Comparison of ENCODE assay signal across 8 cellular contexts in genomic region chr6:149834513-149835481, GRCh38. TPM values are rescaled to one million over a fixed set of nuclear protein-coding genes. Genes with fewer than 3 reads are reported as not detected.
DNase-seq lines count a peak whose midpoint lies in the region; ATAC-seq and TF ChIP-seq lines count a peak whose summit lies in the region.

No MANE protein-coding gene starts in this region.

- TF ChIP-seq EP300 in esophagus muscularis mucosa (IDR thresholded peaks at IDR 0.05) (no peak), neural cell (conservative IDR thresholded peaks at IDR 0.05; ENCODE audit: poor library complexity, severe bottlenecking) (no peak)

- H3K9me2 ChIP-seq in neural cell (ENCODE audit: insufficient read depth, low read length) = no peaks in the 10 kb centered on the region

- peaks cover 3% of the 10 kb centered on the region for H3K36me3 ChIP-seq in BE2C
- no peaks in the 10 kb centered on the region; the same call in 1 of the 2 replicates for H3K36me3 ChIP-seq in HAP-1 (replicated peaks)
- no peaks in the 10 kb centered on the region for H3K36me3 ChIP-seq in OCI-LY3 (replicated peaks; ENCODE audit: low read depth, low read length)
- H3K36me3 ChIP-seq in esophagus muscularis mucosa = peaks cover 4 to 46% (median 19%) of the 10 kb centered on the region in 4 donors
- H3K36me3 ChIP-seq in neural cell (ENCODE audit: insufficient read depth, low read length) = no peaks in the 10 kb centered on the region
- no peaks in the 10 kb centered on the region for H3K36me3 ChIP-seq in testis (ENCODE audit: low read depth, missing control alignments)

- intact Hi-C loops in esophagus muscularis mucosa (cut with DNase I) = loop anchor here (1.0 to 10.0 kb wide), 3 partner anchors 30 to 170 kb away; partner anchors contain the start of gene LRP11
- intact Hi-C loops in testis (cut with DNase I; ENCODE audit: low total_unique reads) = loop anchor here (5.0 kb wide), 1 partner anchor 93 kb away; no protein-coding TSS in a partner anchor

- H3F3A ChIP-seq in neural cell (ENCODE audit: insufficient read depth, low read length, poor library complexity, severe bottlenecking) = no peaks in the 10 kb centered on the region

- in situ Hi-C loops in HAP-1 (cut with MboI; ENCODE audit: low sequenced_read_pairs) = loop anchor here (25.0 kb wide), 1 partner anchor 178 kb away; no protein-coding TSS in a partner anchor

- no peak for ATAC-seq in HG02610 (IDR thresholded peaks at IDR 0.05; ENCODE audit: unreplicated experiment)

- no peaks in the 10 kb centered on the region for H3K9me3 ChIP-seq in BE2C
- H3K9me3 ChIP-seq in HAP-1 = no peaks in the 10 kb centered on the region
- no peaks in the 10 kb centered on the region for H3K9me3 ChIP-seq in OCI-LY3 (ENCODE audit: insufficient read depth, low read length)
- no peaks in the 10 kb centered on the region for H3K9me3 ChIP-seq in esophagus muscularis mucosa
- H3K9me3 ChIP-seq in neural cell (ENCODE audit: low read length) = no peaks in the 10 kb centered on the region
- H3K9me3 ChIP-seq in testis = no peaks in the 10 kb centered on the region

- H3K27ac ChIP-seq in OCI-LY3 (ENCODE audit: low read length) (no peak overlapping the region), esophagus muscularis mucosa (replicated peaks in 1 of 4) (no peak overlapping the region), neural cell (ENCODE audit: low read length) (no peak overlapping the region), testis (no peak overlapping the region)

- H2AFZ ChIP-seq in OCI-LY3 (ENCODE audit: low read depth, low read length) (no peak overlapping the region), neural cell (ENCODE audit: low read depth, low read length) (no peak overlapping the region)

- DNase-seq in BE2C = peak; percentile 55
- DNase-seq in HAP-1 (ENCODE audit: low spot score in 2 of 2) = peak; percentile 22 to 79
- peak; percentile 60 for DNase-seq in activated T-cell treated with anti-CD3 and anti-CD28 coated beads for 48 hours (ENCODE audit: low read depth)
- no peak for DNase-seq in esophagus muscularis mucosa (ENCODE audit: extremely low spot score)
- DNase-seq in testis = peak; percentile 83

- H3K9ac ChIP-seq in OCI-LY3 (ENCODE audit: low read length) = no peak overlapping the region
- no peak overlapping the region for H3K9ac ChIP-seq in neural cell (ENCODE audit: low read length)

- TF ChIP-seq CTCF in BE2C (IDR thresholded peaks at IDR 0.05; ENCODE audit: low read depth, low read length) (peak; percentile 94), OCI-LY3 (IDR thresholded peaks at IDR 0.05; ENCODE audit: low read depth, low read length) (peak; percentile 76), esophagus muscularis mucosa (IDR thresholded peaks at IDR 0.05) (peak; percentile 94 to 96 (median 95)), neural cell (IDR thresholded peaks at IDR 0.05; ENCODE audit: poor library complexity, severe bottlenecking) (peak; percentile 83), testis (IDR thresholded peaks at IDR 0.05) (peak; percentile 88 to 94 (median 88))

- peak; percentile 77 for TF ChIP-seq RAD21 in neural cell (conservative IDR thresholded peaks at IDR 0.05)

- H3K27me3 ChIP-seq in BE2C = no peaks in the 10 kb centered on the region
- H3K27me3 ChIP-seq in HAP-1 (ENCODE audit: low read depth) = no peaks in the 10 kb centered on the region
- H3K27me3 ChIP-seq in OCI-LY3 (ENCODE audit: low read depth, low read length) = no peaks in the 10 kb centered on the region
- no peaks in the 10 kb centered on the region for H3K27me3 ChIP-seq in esophagus muscularis mucosa
- H3K27me3 ChIP-seq in neural cell (ENCODE audit: insufficient read depth, low read depth, low read length) = no peaks in the 10 kb centered on the region
- H3K27me3 ChIP-seq in testis = no peaks in the 10 kb centered on the region

- no peak overlapping the region for H3K4me2 ChIP-seq in OCI-LY3 (ENCODE audit: low read length)
- H3K4me2 ChIP-seq in neural cell (ENCODE audit: low read length) = no peak overlapping the region

- H3K4me3 ChIP-seq in BE2C (ENCODE audit: low read depth, low read length) (no peak overlapping the region), HAP-1 (no peak overlapping the region), OCI-LY3 (ENCODE audit: low read length) (no peak overlapping the region), esophagus muscularis mucosa (no peak overlapping the region), neural cell (ENCODE audit: low read length) (no peak overlapping the region), testis (no peak overlapping the region)

- H3K79me2 ChIP-seq in OCI-LY3 (ENCODE audit: low read length) (no peaks in the 10 kb centered on the region), neural cell (replicated peaks; ENCODE audit: insufficient read depth, low read length) (no peaks in the 10 kb centered on the region)

- WGBS in esophagus muscularis mucosa = 44% methylated on average over 5 of the region's 5 CpGs
- WGBS in testis, 2 donors = 62 to 69% methylated on average over 5 of the region's 5 CpGs

- H4K20me1 ChIP-seq in OCI-LY3 (ENCODE audit: insufficient read depth, low read length) = no peaks in the 10 kb centered on the region
- no peaks in the 10 kb centered on the region for H4K20me1 ChIP-seq in neural cell (ENCODE audit: insufficient read depth)

- TF ChIP-seq POLR2A in esophagus muscularis mucosa (IDR thresholded peaks at IDR 0.05; ENCODE audit: low read depth) (no peak), testis (IDR thresholded peaks at IDR 0.05) (no peak)

- no peaks in the 10 kb centered on the region for H3K4me1 ChIP-seq in BE2C
- H3K4me1 ChIP-seq in HAP-1 = no peaks in the 10 kb centered on the region
- no peaks in the 10 kb centered on the region for H3K4me1 ChIP-seq in OCI-LY3 (ENCODE audit: low read length)
- no peaks in the 10 kb centered on the region for H3K4me1 ChIP-seq in esophagus muscularis mucosa
- no peaks in the 10 kb centered on the region for H3K4me1 ChIP-seq in testis

TF ChIP-seq in neural cell, 6 proteins besides CTCF, POLR2A, EP300 and RAD21:
- TF ChIP-seq MXI1 (conservative IDR thresholded peaks at IDR 0.05; ENCODE audit: poor library complexity, severe bottlenecking) = no peak
- TF ChIP-seq EZH2 (IDR thresholded peaks at IDR 0.05; ENCODE audit: borderline replicate concordance, insufficient read depth, low read length, poor library complexity, severe bottlenecking) = no peak
- no peak for TF ChIP-seq TAF1 (IDR thresholded peaks at IDR 0.05; ENCODE audit: low read depth)
- TF ChIP-seq POLR2AphosphoS5 (IDR thresholded peaks at IDR 0.05) = no peak
- TF ChIP-seq, protein P1, sequence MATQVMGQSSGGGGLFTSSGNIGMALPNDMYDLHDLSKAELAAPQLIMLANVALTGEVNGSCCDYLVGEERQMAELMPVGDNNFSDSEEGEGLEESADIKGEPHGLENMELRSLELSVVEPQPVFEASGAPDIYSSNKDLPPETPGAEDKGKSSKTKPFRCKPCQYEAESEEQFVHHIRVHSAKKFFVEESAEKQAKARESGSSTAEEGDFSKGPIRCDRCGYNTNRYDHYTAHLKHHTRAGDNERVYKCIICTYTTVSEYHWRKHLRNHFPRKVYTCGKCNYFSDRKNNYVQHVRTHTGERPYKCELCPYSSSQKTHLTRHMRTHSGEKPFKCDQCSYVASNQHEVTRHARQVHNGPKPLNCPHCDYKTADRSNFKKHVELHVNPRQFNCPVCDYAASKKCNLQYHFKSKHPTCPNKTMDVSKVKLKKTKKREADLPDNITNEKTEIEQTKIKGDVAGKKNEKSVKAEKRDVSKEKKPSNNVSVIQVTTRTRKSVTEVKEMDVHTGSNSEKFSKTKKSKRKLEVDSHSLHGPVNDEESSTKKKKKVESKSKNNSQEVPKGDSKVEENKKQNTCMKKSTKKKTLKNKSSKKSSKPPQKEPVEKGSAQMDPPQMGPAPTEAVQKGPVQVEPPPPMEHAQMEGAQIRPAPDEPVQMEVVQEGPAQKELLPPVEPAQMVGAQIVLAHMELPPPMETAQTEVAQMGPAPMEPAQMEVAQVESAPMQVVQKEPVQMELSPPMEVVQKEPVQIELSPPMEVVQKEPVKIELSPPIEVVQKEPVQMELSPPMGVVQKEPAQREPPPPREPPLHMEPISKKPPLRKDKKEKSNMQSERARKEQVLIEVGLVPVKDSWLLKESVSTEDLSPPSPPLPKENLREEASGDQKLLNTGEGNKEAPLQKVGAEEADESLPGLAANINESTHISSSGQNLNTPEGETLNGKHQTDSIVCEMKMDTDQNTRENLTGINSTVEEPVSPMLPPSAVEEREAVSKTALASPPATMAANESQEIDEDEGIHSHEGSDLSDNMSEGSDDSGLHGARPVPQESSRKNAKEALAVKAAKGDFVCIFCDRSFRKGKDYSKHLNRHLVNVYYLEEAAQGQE (IDR thresholded peaks at IDR 0.05; ENCODE audit: borderline replicate concordance) = no peak
- peak; percentile 81 for TF ChIP-seq SMC3 (conservative IDR thresholded peaks at IDR 0.05; ENCODE audit: poor library complexity)

RNA-seq across cellular contexts. Expression of gene LRP11, which starts 29.4 kb away (rescaled TPM):
- 4.3 TPM for polyA plus RNA-seq in BE2C (2012; ENCODE audit: insufficient read depth, insufficient read length, low read depth)
- 10 to 100 TPM; 15.0 to 29.1 (median 24.0) TPM for total RNA-seq in esophagus muscularis mucosa
- 53.5 and 57.0 TPM in 2 replicates for polyA plus RNA-seq in neural cell
- polyA minus RNA-seq in neural cell = 70.6 and 71.3 TPM in 2 replicates
- 10 to 100 TPM; 28.8 to 44.7 TPM for total RNA-seq in testis
- 16.8 TPM for polyA plus RNA-seq in testis (ENCODE audit: insufficient read depth, low read depth, low replicate concordance)
